Comparison of ENCODE assay signal across 5 cellular contexts in genomic region chr13:97774391-97775100, GRCh38.
A peak's percentile ranks its signal among the peaks of the same experiment; 100 is the strongest.
DNase-seq lines count a peak whose midpoint lies in the region; ATAC-seq lines count a peak whose summit lies in the region.
"Not testable (repeated sequence)": the region's sequence is repeated elsewhere in the genome, so short reads cannot be mapped to it uniquely, and the experiment has no call there.

No MANE protein-coding gene starts in this region.

- not testable (repeated sequence) for H3K4me1 ChIP-seq in neuronal stem cell (ENCODE audit: control insufficient read depth in 2 of 2, insufficient read depth in 1 of 2, low read depth in 1 of 2, low read length in 2 of 2); trophoblast cell (ENCODE audit: control insufficient read depth in 1 of 2, insufficient read depth in 2 of 2, low read length in 2 of 2)

- not testable (repeated sequence) for H3K18ac ChIP-seq in neuronal stem cell (ENCODE audit: low read length); trophoblast cell (ENCODE audit: low read length)

- H4K12ac ChIP-seq in trophoblast cell (ENCODE audit: low read depth, low read length), result not testable (repeated sequence)

- not testable (repeated sequence) for H4K91ac ChIP-seq in neuronal stem cell (ENCODE audit: low read depth, low read length, poor library complexity); trophoblast cell (ENCODE audit: low read depth, low read length)

- H2BK120ac ChIP-seq in neuronal stem cell (ENCODE audit: low read depth, low read length); trophoblast cell (ENCODE audit: insufficient read depth, low read length, poor library complexity): not testable (repeated sequence)

- H2AFZ ChIP-seq in neuronal stem cell (ENCODE audit: low read length); trophoblast cell (ENCODE audit: insufficient read depth, low read length, poor library complexity): not testable (repeated sequence)

- not testable (repeated sequence) for H2BK15ac ChIP-seq in neuronal stem cell (ENCODE audit: low read length)

- CTCF ChIA-PET in activated naive CD4-positive, alpha-beta T cell treated with anti-CD3 and anti-CD28 coated beads, Interleukin-2, amount 10 ng/mL, durations not matched to agents 7 days and 5 days (lab: Charles Lee), result not testable (repeated sequence)

- POLR2A ChIA-PET in activated naive CD8-positive, alpha-beta T cell treated with anti-CD3 and anti-CD28 coated beads, Interleukin-2, amount 10 ng/mL, durations not matched to agents 7 days and 5 days (lab: Charles Lee), result not testable (repeated sequence)

- not testable (repeated sequence) for H3K27me3 Mint-ChIP-seq in activated naive CD4-positive, alpha-beta T cell treated with anti-CD3 and anti-CD28 coated beads, Interleukin-2, amount 10 ng/mL, durations not matched to agents 7 days and 5 days; activated naive CD8-positive, alpha-beta T cell treated with anti-CD3 and anti-CD28 coated beads, Interleukin-2, amount 10 ng/mL, durations not matched to agents 7 days and 5 days

- not testable (repeated sequence) for H3K79me2 ChIP-seq in trophoblast cell (ENCODE audit: control insufficient read depth, insufficient read depth, low read length, poor library complexity)

- DNase-seq in NCI-H82 (lab: John Stamatoyannopoulos, UW), result peak; percentile 14
- DNase-seq in activated naive CD4-positive, alpha-beta T cell treated with anti-CD3 and anti-CD28 coated beads, Interleukin-2, amount 10 ng/mL, durations not matched to agents 7 days and 5 days; activated naive CD8-positive, alpha-beta T cell treated with anti-CD3 and anti-CD28 coated beads, Interleukin-2, amount 10 ng/mL, durations not matched to agents 7 days and 5 days; neuronal stem cell (ENCODE audit: low spot score); trophoblast cell: not testable (repeated sequence)

- H3K4me1 Mint-ChIP-seq in activated naive CD4-positive, alpha-beta T cell treated with anti-CD3 and anti-CD28 coated beads, Interleukin-2, amount 10 ng/mL, durations not matched to agents 7 days and 5 days; activated naive CD8-positive, alpha-beta T cell treated with anti-CD3 and anti-CD28 coated beads, Interleukin-2, amount 10 ng/mL, durations not matched to agents 7 days and 5 days: not testable (repeated sequence)

- ATAC-seq in activated naive CD8-positive, alpha-beta T cell treated with anti-CD3 and anti-CD28 coated beads, Interleukin-2, amount 10 ng/mL, durations not matched to agents 7 days and 5 days (ENCODE audit: low read depth), result not testable (repeated sequence)

- H4K8ac ChIP-seq in neuronal stem cell (ENCODE audit: low read depth, low read length); trophoblast cell (ENCODE audit: low read depth, low read length): not testable (repeated sequence)

- H2AK5ac ChIP-seq in neuronal stem cell (ENCODE audit: low read depth, low read length); trophoblast cell (ENCODE audit: low read length): not testable (repeated sequence)

- peak overlapping the region; percentile 20 for H3K23ac ChIP-seq in neuronal stem cell (ENCODE audit: low read depth, low read length, poor library complexity)
- H3K23ac ChIP-seq in trophoblast cell (ENCODE audit: low read length), result not testable (repeated sequence)

- not testable (repeated sequence) for H3K36me3 Mint-ChIP-seq in activated naive CD4-positive, alpha-beta T cell treated with anti-CD3 and anti-CD28 coated beads, Interleukin-2, amount 10 ng/mL, durations not matched to agents 7 days and 5 days; activated naive CD8-positive, alpha-beta T cell treated with anti-CD3 and anti-CD28 coated beads, Interleukin-2, amount 10 ng/mL, durations not matched to agents 7 days and 5 days

- not testable (repeated sequence) for H2BK12ac ChIP-seq in neuronal stem cell (ENCODE audit: low read length); trophoblast cell (ENCODE audit: low read length)

- H3K9me3 Mint-ChIP-seq in activated naive CD4-positive, alpha-beta T cell treated with anti-CD3 and anti-CD28 coated beads, Interleukin-2, amount 10 ng/mL, durations not matched to agents 7 days and 5 days; activated naive CD8-positive, alpha-beta T cell treated with anti-CD3 and anti-CD28 coated beads, Interleukin-2, amount 10 ng/mL, durations not matched to agents 7 days and 5 days: not testable (repeated sequence)

- not testable (repeated sequence) for H3K27me3 ChIP-seq in neuronal stem cell (ENCODE audit: control insufficient read depth in 3 of 3, insufficient read depth in 3 of 3, low read depth in 1 of 3, low read length in 3 of 3); trophoblast cell (ENCODE audit: insufficient read depth, low read length)

- not testable (repeated sequence) for H3K9me3 ChIP-seq in neuronal stem cell (replicated peaks in 1 of 2; ENCODE audit: control insufficient read depth in 2 of 2, insufficient read depth in 1 of 2, low read depth in 1 of 2, low read length in 2 of 2); trophoblast cell (ENCODE audit: insufficient read depth, low read depth, low read length)

- WGBS in neuronal stem cell (ENCODE audit: extremely low coverage in 2 of 2, insufficient read length in 2 of 2, insufficient replicate concordance in 1 of 2), 2 donors, result no CpG with 5 or more reads among the region's 34 CpGs
- no CpG with 5 or more reads among the region's 34 CpGs for WGBS in trophoblast cell (ENCODE audit: extremely low coverage, insufficient coverage, insufficient read length)

- peak overlapping the region; percentile 28 for H3K27ac Mint-ChIP-seq in activated naive CD4-positive, alpha-beta T cell treated with anti-CD3 and anti-CD28 coated beads, Interleukin-2, amount 10 ng/mL, durations not matched to agents 7 days and 5 days
- H3K27ac Mint-ChIP-seq in activated naive CD8-positive, alpha-beta T cell treated with anti-CD3 and anti-CD28 coated beads, Interleukin-2, amount 10 ng/mL, durations not matched to agents 7 days and 5 days, result peak overlapping the region; percentile 47

- H3K79me1 ChIP-seq in neuronal stem cell (ENCODE audit: low read depth, low read length); trophoblast cell (ENCODE audit: low read length): not testable (repeated sequence)

- not testable (repeated sequence) for H3K4me2 ChIP-seq in neuronal stem cell (ENCODE audit: insufficient read depth, low read length, poor library complexity, severe bottlenecking); trophoblast cell (ENCODE audit: low read length)

- not testable (repeated sequence) for H3K27ac ChIP-seq in neuronal stem cell (replicated peaks; ENCODE audit: low read length); trophoblast cell (ENCODE audit: low read depth, low read length)

- H3K9ac ChIP-seq in neuronal stem cell (ENCODE audit: low read depth, low read length, poor library complexity), result peak overlapping the region; percentile 60
- not testable (repeated sequence) for H3K9ac ChIP-seq in trophoblast cell (ENCODE audit: low read length)

- H3K14ac ChIP-seq in neuronal stem cell (ENCODE audit: low read length); trophoblast cell (ENCODE audit: low read length): not testable (repeated sequence)

- not testable (repeated sequence) for H3K36me3 ChIP-seq in neuronal stem cell (replicated peaks in 1 of 2; ENCODE audit: control insufficient read depth in 2 of 2, insufficient read depth in 2 of 2, low read length in 2 of 2); trophoblast cell (ENCODE audit: control insufficient read depth in 1 of 2, insufficient read depth in 2 of 2, low read length in 2 of 2)

- H3K4me3 Mint-ChIP-seq in activated naive CD4-positive, alpha-beta T cell treated with anti-CD3 and anti-CD28 coated beads, Interleukin-2, amount 10 ng/mL, durations not matched to agents 7 days and 5 days; activated naive CD8-positive, alpha-beta T cell treated with anti-CD3 and anti-CD28 coated beads, Interleukin-2, amount 10 ng/mL, durations not matched to agents 7 days and 5 days: not testable (repeated sequence)

- H2BK5ac ChIP-seq in neuronal stem cell (ENCODE audit: low read length); trophoblast cell (ENCODE audit: low read depth, low read length, poor library complexity): not testable (repeated sequence)

- not testable (repeated sequence) for H3K4me3 ChIP-seq in neuronal stem cell (ENCODE audit: low read length in 2 of 2)
- H3K4me3 ChIP-seq in trophoblast cell (ENCODE audit: low read depth, low read length), result peak overlapping the region; percentile 47

- not testable (repeated sequence) for H3K4ac ChIP-seq in neuronal stem cell (ENCODE audit: low read length); trophoblast cell (ENCODE audit: low read depth, low read length)
